ENCODE assay signal across 8 cellular contexts in the genomic region with DNA sequence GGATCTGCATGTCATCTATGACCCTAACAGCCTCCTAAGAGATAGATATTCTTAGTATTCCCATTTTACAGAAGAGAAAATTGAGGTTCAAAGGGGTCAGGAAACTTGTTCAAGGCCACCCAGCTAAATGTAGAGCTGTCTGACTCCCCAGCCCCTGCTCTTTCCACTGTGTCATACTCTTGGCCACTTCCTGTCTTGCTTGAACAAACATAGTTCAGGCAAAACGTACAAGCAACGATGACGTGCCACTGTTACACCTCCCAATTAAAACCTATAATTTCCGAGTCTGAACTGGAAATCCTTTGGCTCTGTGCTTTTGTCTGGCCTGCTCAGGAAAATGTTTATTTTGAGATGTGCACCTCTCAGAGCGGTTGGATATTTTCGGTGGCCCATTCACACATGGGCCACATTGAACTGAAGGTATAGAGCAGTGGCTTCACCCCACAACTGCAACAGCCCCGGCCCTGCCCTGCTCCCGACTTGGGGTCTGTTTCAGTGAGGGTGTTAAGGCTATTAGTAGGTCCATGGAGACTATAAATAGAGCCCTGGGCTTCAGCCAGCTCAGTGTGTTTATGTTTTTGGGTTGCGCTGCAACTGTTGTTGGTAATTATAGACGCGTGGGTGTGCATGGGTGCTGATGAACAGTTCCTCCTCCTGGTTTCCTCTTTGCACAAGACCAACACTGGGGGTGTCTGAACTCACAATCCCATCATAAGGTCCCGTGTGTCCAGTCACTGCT.
DNase-seq lines count a peak whose midpoint lies in the region; ATAC-seq lines count a peak whose summit lies in the region.

No MANE protein-coding gene starts in this region.

- peaks cover 31% of the 10 kb centered on the region for H3K4me1 Mint-ChIP-seq in activated CD4-positive, alpha-beta memory T cell treated with anti-CD3 and anti-CD28 coated beads for 36 hours (ENCODE audit: low read depth)

- POLR2A ChIA-PET in activated CD4-positive, alpha-beta memory T cell treated with anti-CD3 and anti-CD28 coated beads for 36 hours (lab: Charles Lee) = interaction anchor here (0.8 kb wide), 1 partner anchor 147 kb away, joined by 4 read pairs; no protein-coding TSS in a partner anchor

- H3K4me3 Mint-ChIP-seq in activated CD4-positive, alpha-beta memory T cell treated with anti-CD3 and anti-CD28 coated beads for 36 hours = no peak overlapping the region

- H3K36me3 Mint-ChIP-seq in activated CD4-positive, alpha-beta memory T cell treated with anti-CD3 and anti-CD28 coated beads for 36 hours = no peaks in the 10 kb centered on the region

- H3K27ac Mint-ChIP-seq in activated CD4-positive, alpha-beta memory T cell treated with anti-CD3 and anti-CD28 coated beads for 36 hours = peak overlapping the region; percentile 26

- CTCF ChIA-PET in activated CD4-positive, alpha-beta memory T cell treated with anti-CD3 and anti-CD28 coated beads for 36 hours (lab: Charles Lee) = interaction anchor here (0.7 to 1.1 kb wide), 3 partner anchors 49 to 195 kb away, joined by 3 to 5 read pairs (median 4); no protein-coding TSS in a partner anchor

- no peaks in the 10 kb centered on the region for H3K9me3 Mint-ChIP-seq in activated CD4-positive, alpha-beta memory T cell treated with anti-CD3 and anti-CD28 coated beads for 36 hours

- DNase-seq in DMS153 (lab: John Stamatoyannopoulos, UW) (peak; percentile 24), left colon (peak; percentile 29 to 36), NCI-H446 treated with DMSO at 0.1 percent for 48 hours (lab: John Stamatoyannopoulos, UW) (no peak), HuH-7.5 (ENCODE audit: low spot score) (no peak), KG1 (lab: John Stamatoyannopoulos, UW) (no peak)
- DNase-seq in activated CD4-positive, alpha-beta memory T cell treated with anti-CD3 and anti-CD28 coated beads for 36 hours = peak; percentile 74

- intact Hi-C loops in activated CD4-positive, alpha-beta memory T cell treated with anti-CD3 and anti-CD28 coated beads for 36 hours (cut with micrococcal nuclease) = no loop called here
- intact Hi-C loops in left colon (cut with DNase I, micrococcal nuclease) = no loop called here

- H3K27me3 Mint-ChIP-seq in activated CD4-positive, alpha-beta memory T cell treated with anti-CD3 and anti-CD28 coated beads for 36 hours = no peaks in the 10 kb centered on the region

- ATAC-seq in GM21360 (IDR thresholded peaks at IDR 0.05; ENCODE audit: unreplicated experiment) = peak; percentile 74
- ATAC-seq in HG03521 (IDR thresholded peaks at IDR 0.05; ENCODE audit: unreplicated experiment) = peak; percentile 70
- peak; percentile 27 for ATAC-seq in left colon

Comparison
In these comparisons a context has a peak if more than half of its experiments do, and no peak if none do; other contexts are left out.
1. DNase-seq: peak in DMS153 (single experiment), activated CD4-positive, alpha-beta memory T cell treated with anti-CD3 and anti-CD28 coated beads for 36 hours (single experiment) and left colon (2 of 2); none in NCI-H446 treated with DMSO at 0.1 percent for 48 hours (single experiment), HuH-7.5 (single experiment) and KG1 (single experiment).
2. Peak in every context shown above with its lines, with median percentiles within 50 percentile points of each other: ATAC-seq.